In the genomic region with DNA sequence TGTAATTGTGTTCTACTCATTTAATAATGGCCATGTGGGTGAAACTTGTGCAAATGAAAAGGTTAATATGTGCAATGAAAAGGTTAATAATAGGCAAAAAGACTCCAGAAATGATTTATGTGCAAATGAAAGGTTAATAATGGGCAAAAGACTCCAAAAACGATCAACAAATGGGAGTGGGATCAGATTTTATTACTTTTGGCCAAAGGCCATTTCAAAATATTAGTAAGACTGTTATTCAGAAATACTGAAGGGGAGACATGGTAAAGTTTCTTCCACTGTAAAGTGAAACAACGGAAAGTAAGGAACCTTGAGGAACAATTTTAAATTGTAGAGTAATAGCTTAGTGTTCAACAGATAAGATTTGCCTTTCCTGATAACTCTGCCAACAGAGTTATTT, we compare ENCODE assay signal across 15 cellular contexts. TPM values are rescaled to one million over a fixed set of nuclear protein-coding genes. Genes with fewer than 3 reads are reported as not detected.
A peak's percentile ranks its signal among the peaks of the same experiment; 100 is the strongest.
DNase-seq lines count a peak whose midpoint lies in the region; ATAC-seq and TF ChIP-seq lines count a peak whose summit lies in the region.
"Had no signal": no experiment of that assay in that cellular context is flagged by ENCODE, and none has a peak within 500 bp of the region (broad histone marks: within the 10 kb centered on the region; RNA-seq: fewer than 3 reads in every experiment).

No MANE protein-coding gene starts in this region.

- H3K4me3 ChIP-seq in HEK293 (ENCODE audit: low read depth, low read length) = no peak overlapping the region
- peak overlapping the region; percentile 20 to 29 for H3K4me3 ChIP-seq in ascending aorta

- H3K27ac Mint-ChIP-seq in nephron = peak overlapping the region in 2 of 3 experiments; percentile 12 to 13
- H3K27ac Mint-ChIP-seq: B cell; CD4-positive, alpha-beta T cell had no signal

- no peaks in the 10 kb centered on the region for H3K27me3 ChIP-seq in ascending aorta

- ATAC-seq in HG03439 (IDR thresholded peaks at IDR 0.05; ENCODE audit: unreplicated experiment) = no peak

- H3K4me1 Mint-ChIP-seq in nephron = peaks cover 10% of the 10 kb centered on the region

- CTCF ChIA-PET in HEK293 (lab: Yijun Ruan, JAX) = interaction anchor here (0.7 kb wide), 1 partner anchor 595 kb away, joined by 3 read pairs; a partner anchor contains a TSS

- POLR2A ChIA-PET in HEK293 (lab: Yijun Ruan, JAX) = interaction anchor here (0.9 kb wide), 1 partner anchor 41 kb away, joined by 5 read pairs; a partner anchor contains a TSS

- H3K27ac ChIP-seq in HEK293 (ENCODE audit: extremely low read depth, low read depth, low read length) (no peak overlapping the region), ascending aorta (peak overlapping the region; percentile 44 to 56)
- H3K27ac ChIP-seq: HL-60 had no signal

- H3K4me3 Mint-ChIP-seq in nephron = no peak overlapping the region
- H3K4me3 Mint-ChIP-seq: B cell; CD4-positive, alpha-beta T cell had no signal

- no peaks in the 10 kb centered on the region for H3K4me1 ChIP-seq in HEK293 (ENCODE audit: control insufficient read depth, insufficient read depth, low read length)
- peaks cover 0 to 3% of the 10 kb centered on the region in 2 donors for H3K4me1 ChIP-seq in ascending aorta

- TF ChIP-seq CTCF in HEK293 (tag by site-specific recombination; IDR thresholded peaks at IDR 0.05) (no peak), ascending aorta (IDR thresholded peaks at IDR 0.05) (no peak), nephron (IDR thresholded peaks at IDR 0.05; ENCODE audit: unreplicated experiment in 3 of 3) (no peak)

- no peak for DNase-seq in ascending aorta (ENCODE audit: low spot score in 2 of 2)
- peak; percentile 11 for DNase-seq in dermis blood vessel endothelial cell
- no peak for DNase-seq in activated gamma-delta T cell (lab: John Stamatoyannopoulos, UW)
- no peak for DNase-seq in NCI-H187 (lab: John Stamatoyannopoulos, UW)
- no peak for DNase-seq in SKM-1 (lab: John Stamatoyannopoulos, UW; ENCODE audit: unreplicated experiment)
- DNase-seq: 8988T; C1 segment of cervical spinal cord; CD4-positive, alpha-beta T cell; DMS79; HCEC 1CT had no signal

- intact Hi-C loops in ascending aorta (cut with DNase I) = no loop called here

- H3K36me3 Mint-ChIP-seq in nephron (ENCODE audit: low read depth) = no peaks in the 10 kb centered on the region

- H3K9me3 ChIP-seq in HEK293 (ENCODE audit: control insufficient read depth, insufficient read depth, low read depth, low read length) = no peaks in the 10 kb centered on the region
- no peaks in the 10 kb centered on the region for H3K9me3 ChIP-seq in ascending aorta

- H3K36me3 ChIP-seq in HEK293 (ENCODE audit: control insufficient read depth in 2 of 2, insufficient read depth in 1 of 2, low read length in 2 of 2) (no peaks in the 10 kb centered on the region; a peak in 1 of 3 replicates), ascending aorta (peaks cover 0 to 10% of the 10 kb centered on the region in 2 donors)

- H3K9me3 Mint-ChIP-seq in nephron = no peaks in the 10 kb centered on the region
- H3K9me3 Mint-ChIP-seq: CD4-positive, alpha-beta T cell had no signal

- H3K27me3 Mint-ChIP-seq in nephron (ENCODE audit: low read depth) = peaks cover 4% of the 10 kb centered on the region
- H3K27me3 Mint-ChIP-seq: B cell; CD4-positive, alpha-beta T cell had no signal

TF ChIP-seq in HEK293, 187 proteins besides CTCF, POLR2A, EP300 and RAD21:
- TF ChIP-seq SCRT2 (tag by site-specific recombination; IDR thresholded peaks at IDR 0.05) = peak; percentile 32; the same call in 1 of the 2 replicates
- no peak for TF ChIP-seq ZNF341 (tag by site-specific recombination; IDR thresholded peaks at IDR 0.05; ENCODE audit: low read depth)
- peak; percentile 81 for TF ChIP-seq MYNN (tag by site-specific recombination; IDR thresholded peaks at IDR 0.05; ENCODE audit: borderline replicate concordance)
- TF ChIP-seq ZNF416 (tag by site-specific recombination; IDR thresholded peaks at IDR 0.05) = no peak
- TF ChIP-seq GLIS2 (tag by site-specific recombination; IDR thresholded peaks at IDR 0.05) = no peak
- TF ChIP-seq, protein P1, sequence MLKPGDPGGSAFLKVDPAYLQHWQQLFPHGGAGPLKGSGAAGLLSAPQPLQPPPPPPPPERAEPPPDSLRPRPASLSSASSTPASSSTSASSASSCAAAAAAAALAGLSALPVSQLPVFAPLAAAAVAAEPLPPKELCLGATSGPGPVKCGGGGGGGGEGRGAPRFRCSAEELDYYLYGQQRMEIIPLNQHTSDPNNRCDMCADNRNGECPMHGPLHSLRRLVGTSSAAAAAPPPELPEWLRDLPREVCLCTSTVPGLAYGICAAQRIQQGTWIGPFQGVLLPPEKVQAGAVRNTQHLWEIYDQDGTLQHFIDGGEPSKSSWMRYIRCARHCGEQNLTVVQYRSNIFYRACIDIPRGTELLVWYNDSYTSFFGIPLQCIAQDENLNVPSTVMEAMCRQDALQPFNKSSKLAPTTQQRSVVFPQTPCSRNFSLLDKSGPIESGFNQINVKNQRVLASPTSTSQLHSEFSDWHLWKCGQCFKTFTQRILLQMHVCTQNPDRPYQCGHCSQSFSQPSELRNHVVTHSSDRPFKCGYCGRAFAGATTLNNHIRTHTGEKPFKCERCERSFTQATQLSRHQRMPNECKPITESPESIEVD (tag by site-specific recombination; IDR thresholded peaks at IDR 0.05) = peak; percentile 60
- peak; percentile 73 for TF ChIP-seq FEZF1 (tag by site-specific recombination; IDR thresholded peaks at IDR 0.05)

RNA-seq across cellular contexts. Expression of a gene that starts 40.7 kb away (rescaled TPM):
- 62.7 TPM for total RNA-seq in ascending aorta
- 23.0 and 35.4 TPM in 2 replicates for total RNA-seq in dermis blood vessel endothelial cell
